Comparison of ENCODE assay signal across 10 cellular contexts in genomic region chr22:26763633-26764295, GRCh38.
DNase-seq lines count a peak whose midpoint lies in the region; ATAC-seq and TF ChIP-seq lines count a peak whose summit lies in the region.
"Had no signal": no experiment of that assay in that cellular context is flagged by ENCODE, and none has a peak within 500 bp of the region (broad histone marks: within the 10 kb centered on the region; RNA-seq: fewer than 3 reads in every experiment).

No MANE protein-coding gene starts in this region.

- DNase-seq in DMS53 (lab: John Stamatoyannopoulos, UW) (peak; percentile 91), NCI-H1105 treated with DMSO at 0.1 percent for 48 hours (lab: John Stamatoyannopoulos, UW) (peak; percentile 71), amniotic epithelial cell (ENCODE audit: low read depth) (peak; percentile 58), medulla oblongata (ENCODE audit: extremely low spot score) (peak; percentile 12), spleen (no peak)
- no peak for DNase-seq in stimulated activated naive CD8-positive, alpha-beta T cell treated with anti-CD3 and anti-CD28 coated beads, Interleukin-15, Interleukin-2, amounts not matched to agents 100 U/mL and 50 U/mL, for 24 hours
- DNase-seq in activated T-cell treated with anti-CD3 and anti-CD28 coated beads, Interleukin-2, amount 50 U/mL, for 4 hours, result no peak
- DNase-seq: activated CD4-positive, alpha-beta memory T cell treated with anti-CD3 and anti-CD28 coated beads for 36 hours; NK-92 treated with Interleukin-12 subunit alpha and Interleukin-12 subunit beta, amount 100 ng/mL, for 24 hours had no signal

- no peak for TF ChIP-seq POLR2A in spleen (IDR thresholded peaks at IDR 0.05)

- ATAC-seq in HG03571 (IDR thresholded peaks at IDR 0.05; ENCODE audit: unreplicated experiment), result no peak
- ATAC-seq in stimulated activated naive CD8-positive, alpha-beta T cell treated with anti-CD3 and anti-CD28 coated beads, Interleukin-15, Interleukin-2, amounts not matched to agents 100 U/mL and 50 U/mL, for 24 hours, result no peak
- ATAC-seq in activated T-cell treated with anti-CD3 and anti-CD28 coated beads, Interleukin-2, amount 50 U/mL, for 4 hours, result no peak

- H3K4me1 Mint-ChIP-seq in activated T-cell treated with anti-CD3 and anti-CD28 coated beads, Interleukin-2, amount 50 U/mL, for 4 hours (ENCODE audit: low read depth), result no peaks in the 10 kb centered on the region

- H3K4me1 ChIP-seq in spleen, result no peaks in the 10 kb centered on the region

- no peak overlapping the region for H3K4me3 Mint-ChIP-seq in activated T-cell treated with anti-CD3 and anti-CD28 coated beads, Interleukin-2, amount 50 U/mL, for 4 hours
- H3K4me3 Mint-ChIP-seq: activated CD4-positive, alpha-beta memory T cell treated with anti-CD3 and anti-CD28 coated beads for 36 hours had no signal

- intact Hi-C loops in spleen (cut with DNase I; ENCODE audit: low total_unique reads), result no loop called here

- 86 to 92% (median 89%) methylated on average over 12 to 14 of the region's 14 CpGs for WGBS in spleen, 5 donors

- no peaks in the 10 kb centered on the region for H3K27me3 ChIP-seq in spleen (replicated peaks in 1 of 7)

- no peak overlapping the region for H3K27ac ChIP-seq in spleen

- H3K4me3 ChIP-seq in spleen, result no peak overlapping the region

- peaks cover 4% of the 10 kb centered on the region for H3K9me3 Mint-ChIP-seq in activated T-cell treated with anti-CD3 and anti-CD28 coated beads, Interleukin-2, amount 50 U/mL, for 4 hours

- H3K36me3 ChIP-seq in spleen, result peaks cover 0 to 34% (median 18%) of the 10 kb centered on the region in 6 donors

- H3K27me3 Mint-ChIP-seq in activated T-cell treated with anti-CD3 and anti-CD28 coated beads, Interleukin-2, amount 50 U/mL, for 4 hours (ENCODE audit: low read depth), result no peaks in the 10 kb centered on the region
- H3K27me3 Mint-ChIP-seq: activated CD4-positive, alpha-beta memory T cell treated with anti-CD3 and anti-CD28 coated beads for 36 hours had no signal

- peaks cover 0 to 13% (median 8%) of the 10 kb centered on the region in 8 donors for H3K9me3 ChIP-seq in spleen

- no peak for TF ChIP-seq CTCF in spleen (IDR thresholded peaks at IDR 0.05 in 8 of 11, conservative IDR thresholded peaks at IDR 0.05 in 3 of 11)

- H3K36me3 Mint-ChIP-seq in activated T-cell treated with anti-CD3 and anti-CD28 coated beads, Interleukin-2, amount 50 U/mL, for 4 hours (ENCODE audit: insufficient read depth), result peaks cover 30% of the 10 kb centered on the region

Comparison
In these comparisons a context has a peak if more than half of its experiments do, and no peak if none do; other contexts are left out.
1. DNase-seq: peak in DMS53 (single experiment), NCI-H1105 treated with DMSO at 0.1 percent for 48 hours (single experiment), amniotic epithelial cell (single experiment) and medulla oblongata (single experiment); none in spleen (single experiment), stimulated activated naive CD8-positive, alpha-beta T cell treated with anti-CD3 and anti-CD28 coated beads, Interleukin-15, Interleukin-2, amounts not matched to agents 100 U/mL and 50 U/mL, for 24 hours (single experiment) and activated T-cell treated with anti-CD3 and anti-CD28 coated beads, Interleukin-2, amount 50 U/mL, for 4 hours (single experiment).